ENCODE assay signal across 21 cellular contexts in genomic region chrX:133869270-133869669, GRCh38.
DNase-seq lines count a peak whose midpoint lies in the region; ATAC-seq, FAIRE-seq and TF ChIP-seq lines count a peak whose summit lies in the region.
"Had no signal": no experiment of that assay in that cellular context is flagged by ENCODE, and none has a peak within 500 bp of the region (broad histone marks: within the 10 kb centered on the region; RNA-seq: fewer than 3 reads in every experiment).

No MANE protein-coding gene starts in this region.

- BruUV-seq in HepG2 (replicated peaks; lab: Mats Ljungman, UMichigan): no TSS peak

- TF ChIP-seq POLR2A in HepG2 (IDR thresholded peaks at IDR 0.05; ENCODE audit: insufficient read depth in 1 of 2, low read depth in 2 of 2, low read length in 2 of 2): no peak
- TF ChIP-seq POLR2A in right lobe of liver (IDR thresholded peaks at IDR 0.05): no peak

- H3K27me3 ChIP-seq in HepG2 (ENCODE audit: control insufficient read depth in 1 of 2, insufficient read depth in 2 of 2, low read length in 2 of 2): no peaks in the 10 kb centered on the region
- peaks cover 0 to 7% of the 10 kb centered on the region in 2 donors for H3K27me3 ChIP-seq in right lobe of liver

- peaks cover 2 to 39% of the 10 kb centered on the region in 2 experiments for H3K36me3 ChIP-seq in HepG2 (replicated peaks in 1 of 2; ENCODE audit: control insufficient read depth in 1 of 2, insufficient read depth in 2 of 2, low read length in 2 of 2)
- H3K36me3 ChIP-seq in right lobe of liver: no peaks in the 10 kb centered on the region
- H3K36me3 ChIP-seq: BLaER1, HAP-1 had no signal

- intact Hi-C loops in HepG2 (cut with micrococcal nuclease; ENCODE audit: unreplicated experiment) (no loop called here), right lobe of liver (cut with DNase I) (no loop called here)

- H3K36me3 Mint-ChIP-seq in activated naive CD4-positive, alpha-beta T cell treated with anti-CD3 and anti-CD28 coated beads, Interleukin-2, amount 10 ng/mL, durations not matched to agents 7 days and 5 days: no peaks in the 10 kb centered on the region
- H3K36me3 Mint-ChIP-seq: CD14-positive monocyte; CD4-positive, alpha-beta memory T cell; IgD-negative memory B cell had no signal

- H3K27me3 Mint-ChIP-seq in activated naive CD4-positive, alpha-beta T cell treated with anti-CD3 and anti-CD28 coated beads, Interleukin-2, amount 10 ng/mL, durations not matched to agents 7 days and 5 days: no peaks in the 10 kb centered on the region

- WGBS in HepG2 (ENCODE audit: low lambda C conversion rate): 100% methylated on average over 4 of the region's 4 CpGs
- WGBS in right lobe of liver (ENCODE audit: insufficient coverage, low coverage, low lambda C conversion rate, missing lambda C conversion rate): 63% methylated on average over 3 of the region's 4 CpGs

- TF ChIP-seq EP300 in HepG2 (IDR thresholded peaks at IDR 0.05; ENCODE audit: low read depth in 2 of 2, low read length in 2 of 2) (no peak), HepG2 (CRISPR knock-in tag; IDR thresholded peaks at IDR 0.05; ENCODE audit: borderline replicate concordance) (no peak)

- H3K4me3 ChIP-seq in HepG2 (replicated peaks in 1 of 3; ENCODE audit: insufficient read depth in 1 of 3, low read depth in 2 of 3, low read length in 3 of 3): no peak overlapping the region
- no peak overlapping the region for H3K4me3 ChIP-seq in right lobe of liver
- H3K4me3 ChIP-seq: A549, BLaER1, GM12878, GM23248, HAP-1 had no signal

- TF ChIP-seq CTCF in HepG2 (CRISPR knock-in tag; IDR thresholded peaks at IDR 0.05) (no peak), right lobe of liver (IDR thresholded peaks at IDR 0.05) (no peak)

- no peaks in the 10 kb centered on the region for H3K9me3 Mint-ChIP-seq in activated naive CD4-positive, alpha-beta T cell treated with anti-CD3 and anti-CD28 coated beads, Interleukin-2, amount 10 ng/mL, durations not matched to agents 7 days and 5 days

- H3K9ac ChIP-seq in HepG2 (ENCODE audit: insufficient read depth, low read depth, low read length): no peak overlapping the region
- H3K9ac ChIP-seq: BLaER1, GM23248 had no signal

- no peak for FAIRE-seq in HepG2 (lab: Jason Lieb, UNC)
- FAIRE-seq: GM12878, HTR-8/SVneo had no signal

- peaks cover 91% of the 10 kb centered on the region for H4K20me1 ChIP-seq in HepG2 (ENCODE audit: insufficient read depth, low read length)
- H4K20me1 ChIP-seq: BLaER1 had no signal

- H3K4me1 ChIP-seq in HepG2 (ENCODE audit: insufficient read depth, low read length) (peaks cover 21% of the 10 kb centered on the region; the same call in 1 of the 2 replicates), right lobe of liver (no peaks in the 10 kb centered on the region)
- H3K4me1 ChIP-seq: A549, BLaER1 had no signal

- H3K79me2 ChIP-seq in HepG2 (ENCODE audit: insufficient read depth, low read length): peaks cover 87% of the 10 kb centered on the region

- H3K27ac Mint-ChIP-seq in activated naive CD4-positive, alpha-beta T cell treated with anti-CD3 and anti-CD28 coated beads, Interleukin-2, amount 10 ng/mL, durations not matched to agents 7 days and 5 days: no peak overlapping the region
- H3K27ac Mint-ChIP-seq: CD14-positive monocyte; CD4-positive, alpha-beta memory T cell; IgD-negative memory B cell had no signal

- H2AFZ ChIP-seq in HepG2 (ENCODE audit: low read length): no peak overlapping the region
- H2AFZ ChIP-seq: GM23248 had no signal

- CTCF ChIA-PET in HepG2 (lab: Yijun Ruan, JAX; ENCODE audit: low intra/inter-chr PET ratio, low total read pairs): no interaction called here
- CTCF ChIA-PET in activated naive CD4-positive, alpha-beta T cell treated with anti-CD3 and anti-CD28 coated beads, Interleukin-2, amount 10 ng/mL, durations not matched to agents 7 days and 5 days (lab: Charles Lee): no interaction called here

- no peaks in the 10 kb centered on the region for H3K4me1 Mint-ChIP-seq in activated naive CD4-positive, alpha-beta T cell treated with anti-CD3 and anti-CD28 coated beads, Interleukin-2, amount 10 ng/mL, durations not matched to agents 7 days and 5 days
- H3K4me1 Mint-ChIP-seq: CD14-positive monocyte; CD4-positive, alpha-beta memory T cell; IgD-negative memory B cell had no signal

- no peak overlapping the region for H3K27ac ChIP-seq in HepG2 (ENCODE audit: extremely low read length, insufficient read depth, low read length)
- H3K27ac ChIP-seq in right lobe of liver: no peak overlapping the region
- H3K27ac ChIP-seq: 22Rv1, A549, BLaER1, GM23248 had no signal

- in situ Hi-C loops in HepG2 (cut with HindIII; ENCODE audit: extremely low pct_ligation_motif_present, low pct_unique_long_range_greater_than_20kb): no loop called here

- H3K4me3 Mint-ChIP-seq in activated naive CD4-positive, alpha-beta T cell treated with anti-CD3 and anti-CD28 coated beads, Interleukin-2, amount 10 ng/mL, durations not matched to agents 7 days and 5 days: no peak overlapping the region
- H3K4me3 Mint-ChIP-seq: CD14-positive monocyte; CD4-positive, alpha-beta memory T cell; IgD-negative memory B cell had no signal

- no peak for TF ChIP-seq RAD21 in HepG2 (CRISPR knock-in tag; IDR thresholded peaks at IDR 0.05)

- no peak overlapping the region for H3K4me2 ChIP-seq in HepG2 (ENCODE audit: low read depth, low read length)
- H3K4me2 ChIP-seq: A549, BLaER1 had no signal

- H3K9me3 ChIP-seq in HepG2 (ENCODE audit: low read length) (no peaks in the 10 kb centered on the region), right lobe of liver (no peaks in the 10 kb centered on the region)
- H3K9me3 ChIP-seq: A549, HAP-1 had no signal

- DNase-seq in HepG2 (ENCODE audit: low spot score) (no peak), right lobe of liver (no peak), NOMO-1 treated with DMSO at 0.1 percent for 48 hours (lab: John Stamatoyannopoulos, UW; ENCODE audit: unreplicated experiment) (no peak)
- DNase-seq in activated naive CD4-positive, alpha-beta T cell treated with anti-CD3 and anti-CD28 coated beads, Interleukin-2, amount 10 ng/mL, durations not matched to agents 7 days and 5 days: no peak
- DNase-seq: AML-193; CD4-positive, alpha-beta memory T cell; EL; GM23248; Karpas-422; KBM-7 had no signal

- POLR2A ChIA-PET in HepG2 (lab: Yijun Ruan, JAX): no interaction called here

- no peak for ATAC-seq in HepG2
- ATAC-seq in right lobe of liver: no peak
- ATAC-seq in GM21360 (IDR thresholded peaks at IDR 0.05; ENCODE audit: unreplicated experiment): peak; percentile 48
- ATAC-seq in HG03175 (IDR thresholded peaks at IDR 0.05; ENCODE audit: unreplicated experiment): peak; percentile 57
- no peak for ATAC-seq in HG03097 (IDR thresholded peaks at IDR 0.05; ENCODE audit: low FRiP score, unreplicated experiment)
- ATAC-seq: A549, GM12878 had no signal

TF ChIP-seq in HepG2, 621 proteins besides CTCF, POLR2A, EP300 and RAD21:
- TF ChIP-seq SATB2 (CRISPR knock-in tag; IDR thresholded peaks at IDR 0.05) (no peak), KDM2A (CRISPR knock-in tag; IDR thresholded peaks at IDR 0.05; ENCODE audit: borderline replicate concordance, low read depth) (no peak), RBM22 (optimal IDR thresholded peaks at IDR 0.05; ENCODE audit: low read length) (peak; percentile 50), POLR2AphosphoS5 (IDR thresholded peaks at IDR 0.05; ENCODE audit: low read depth, low read length) (0 out of 2 replicates have a peak, but pooled peaks have one; percentile 34), IRX3 (CRISPR knock-in tag; IDR thresholded peaks at IDR 0.05; ENCODE audit: borderline replicate concordance, low read depth) (no peak), ZMYM2 (CRISPR knock-in tag; IDR thresholded peaks at IDR 0.05) (no peak), IKZF4 (CRISPR knock-in tag; IDR thresholded peaks at IDR 0.05; ENCODE audit: borderline replicate concordance, low read depth, not compliant biosample characterization) (no peak), KLF12 (CRISPR knock-in tag; IDR thresholded peaks at IDR 0.05; ENCODE audit: borderline replicate concordance) (no peak)

Comparison
In these comparisons a context has a peak if more than half of its experiments do, and no peak if none do; other contexts are left out.
1. ATAC-seq: peak in GM21360 (single experiment) and HG03175 (single experiment); none in HepG2 (single experiment), right lobe of liver (0 of 4) and HG03097 (single experiment).